ENCODE assay signal across 8 cellular contexts in genomic region chr6:111804627-111805235, GRCh38.
DNase-seq lines count a peak whose midpoint lies in the region; ATAC-seq and TF ChIP-seq lines count a peak whose summit lies in the region.

No MANE protein-coding gene starts in this region.

- H3K36me3 Mint-ChIP-seq in activated B cell treated with CpG ODN at 0.5 μM for 24 hours (ENCODE audit: low read depth), result no peaks in the 10 kb centered on the region

- CTCF ChIA-PET in activated B cell treated with CpG ODN at 0.5 μM for 24 hours (lab: Charles Lee), result interaction anchor here (0.7 to 3.4 kb wide), 7 partner anchors 16 to 193 kb away, joined by 3 to 18 read pairs (median 6); partner anchors contain the start of gene FYN

- H3K9me3 Mint-ChIP-seq in activated B cell treated with CpG ODN at 0.5 μM for 24 hours, result no peaks in the 10 kb centered on the region

- DNase-seq in activated B cell treated with CpG ODN at 0.5 μM for 24 hours (no peak), dorsolateral prefrontal cortex (no peak), non-pigmented ciliary epithelial cell (ENCODE audit: low read depth) (peak; percentile 89), lower leg skin (ENCODE audit: low spot score in 2 of 2) (no peak), hepatic stellate cell (ENCODE audit: low spot score) (no peak), cerebellar cortex (ENCODE audit: low spot score) (no peak)

- peak overlapping the region in 56 of 59 donors; percentile 0 to 90 (median 72) for H3K27ac ChIP-seq in dorsolateral prefrontal cortex

- no peaks in the 10 kb centered on the region for H3K27me3 ChIP-seq in dorsolateral prefrontal cortex

- H3K4me3 Mint-ChIP-seq in activated B cell treated with CpG ODN at 0.5 μM for 24 hours, result peak overlapping the region; percentile 55

- ATAC-seq in GM18873 (IDR thresholded peaks at IDR 0.05; ENCODE audit: low FRiP score, unreplicated experiment), result peak; percentile 47
- peak; percentile 67 for ATAC-seq in HG03045 (IDR thresholded peaks at IDR 0.05; ENCODE audit: unreplicated experiment)
- peak; percentile 69 for ATAC-seq in activated B cell treated with CpG ODN at 0.5 μM for 24 hours (ENCODE audit: low read depth)

- no peak for TF ChIP-seq CTCF in activated B cell treated with CpG ODN at 0.5 μM for 24 hours (IDR thresholded peaks at IDR 0.05)
- TF ChIP-seq CTCF in dorsolateral prefrontal cortex (IDR thresholded peaks at IDR 0.05 in 54 of 56, conservative IDR thresholded peaks at IDR 0.05 in 2 of 56; ENCODE audit: low read depth in 1 of 56, partially characterized antibody in 56 of 56), result peak in 1 of 56 donors; percentile 10
- TF ChIP-seq CTCF in lower leg skin (IDR thresholded peaks at IDR 0.05), result no peak

- WGBS in lower leg skin, 2 donors, result 65 to 70% methylated on average over 8 of the region's 8 CpGs

- peak overlapping the region; percentile 90 for H3K27ac Mint-ChIP-seq in activated B cell treated with CpG ODN at 0.5 μM for 24 hours

- intact Hi-C loops in activated B cell treated with CpG ODN at 0.5 μM for 24 hours (cut with micrococcal nuclease), result loop anchor here (1.0 to 2.0 kb wide), 10 partner anchors 20 to 283 kb away; partner anchors contain the start of genes FAM229B, FYN and TUBE1
- intact Hi-C loops in dorsolateral prefrontal cortex (cut with DNase I), result loop anchor here (5.0 to 10.0 kb wide), 3 partner anchors 60 to 68 kb away; partner anchors contain the start of gene FYN (in 1 of the 2)
- intact Hi-C loops in lower leg skin (cut with DNase I; ENCODE audit: low total_unique reads), result no loop called here

- POLR2A ChIA-PET in activated B cell treated with CpG ODN at 0.5 μM for 24 hours (lab: Charles Lee), result interaction anchor here (0.6 to 4.1 kb wide), 8 partner anchors 12 to 69 kb away, joined by 3 to 42 read pairs (median 5); partner anchors contain the start of gene FYN

- H3K4me1 Mint-ChIP-seq in activated B cell treated with CpG ODN at 0.5 μM for 24 hours, result peaks cover 53% of the 10 kb centered on the region

- H3K4me3 ChIP-seq in dorsolateral prefrontal cortex (no peak overlapping the region), lower leg skin (ENCODE audit: low read depth, poor library complexity, severe bottlenecking) (no peak overlapping the region)

- no peaks in the 10 kb centered on the region for H3K27me3 Mint-ChIP-seq in activated B cell treated with CpG ODN at 0.5 μM for 24 hours

- TF ChIP-seq POLR2A in lower leg skin (IDR thresholded peaks at IDR 0.05), result no peak
